18 cellular contexts compared by ENCODE assay signal in genomic region chr7:111081553-111081952, GRCh38. TPM values are rescaled to one million over a fixed set of nuclear protein-coding genes. Genes with fewer than 3 reads are reported as not detected.
DNase-seq lines count a peak whose midpoint lies in the region; ATAC-seq and TF ChIP-seq lines count a peak whose summit lies in the region.
"Had no signal": no experiment of that assay in that cellular context is flagged by ENCODE, and none has a peak within 500 bp of the region (broad histone marks: within the 10 kb centered on the region; RNA-seq: fewer than 3 reads in every experiment).

No MANE protein-coding gene starts in this region.

- TF ChIP-seq CTCF in MM.1S (IDR thresholded peaks at IDR 0.05; ENCODE audit: low read length) (no peak), smooth muscle cell (IDR thresholded peaks at IDR 0.05; ENCODE audit: borderline replicate concordance, insufficient read depth, poor library complexity, severe bottlenecking) (no peak)

- H3K9ac ChIP-seq in MM.1S (ENCODE audit: low read length) (no peak overlapping the region), smooth muscle cell (ENCODE audit: low read depth) (peak overlapping the region; percentile 75)
- H3K9ac ChIP-seq: BLaER1 treated with 17β-estradiol and CSF1 and Interleukin-3, amounts not matched to agents 10 nM and 100 nM had no signal

- H4K20me1 ChIP-seq in MM.1S (ENCODE audit: insufficient read depth, low read length): no peaks in the 10 kb centered on the region
- H4K20me1 ChIP-seq in smooth muscle cell (ENCODE audit: low read depth): no peaks in the 10 kb centered on the region
- H4K20me1 ChIP-seq: BLaER1 treated with 17β-estradiol and CSF1 and Interleukin-3, amounts not matched to agents 10 nM and 100 nM had no signal

- no peaks in the 10 kb centered on the region for H3K27me3 Mint-ChIP-seq in activated CD4-positive, alpha-beta T cell treated with anti-CD3 and anti-CD28 coated beads, Interleukin-2, amount 10 ng/mL, durations not matched to agents 7 days and 5 days
- no peaks in the 10 kb centered on the region for H3K27me3 Mint-ChIP-seq in activated naive CD8-positive, alpha-beta T cell
- H3K27me3 Mint-ChIP-seq: stimulated activated naive B cell treated with anti-CD40 and anti-IgM and Interleukin-4, amounts not matched to agents 10 μg/mL and 1 μg/mL and 100 μg/mL, for 72 hours had no signal

- H3K4me1 Mint-ChIP-seq in activated CD4-positive, alpha-beta T cell treated with anti-CD3 and anti-CD28 coated beads, Interleukin-2, amount 10 ng/mL, durations not matched to agents 7 days and 5 days: peaks cover 77% of the 10 kb centered on the region
- H3K4me1 Mint-ChIP-seq in activated naive CD8-positive, alpha-beta T cell (ENCODE audit: low read depth): peaks cover 80% of the 10 kb centered on the region

- H3K27me3 ChIP-seq in MM.1S (replicated peaks; ENCODE audit: insufficient read depth, low read length) (no peaks in the 10 kb centered on the region), smooth muscle cell (ENCODE audit: low read depth) (no peaks in the 10 kb centered on the region)
- H3K27me3 ChIP-seq: BLaER1 treated with 17β-estradiol and CSF1 and Interleukin-3, amounts not matched to agents 10 nM and 100 nM; foreskin keratinocyte; spleen; upper lobe of right lung had no signal

- H3K4me2 ChIP-seq in MM.1S (ENCODE audit: low read depth, low read length): peak overlapping the region; percentile 46; the same call in 1 of the 2 replicates
- H3K4me2 ChIP-seq in smooth muscle cell: no peak overlapping the region

- peaks cover 35% of the 10 kb centered on the region for H3K36me3 Mint-ChIP-seq in activated CD4-positive, alpha-beta T cell treated with anti-CD3 and anti-CD28 coated beads, Interleukin-2, amount 10 ng/mL, durations not matched to agents 7 days and 5 days (ENCODE audit: low read depth)
- H3K36me3 Mint-ChIP-seq in activated naive CD8-positive, alpha-beta T cell: peaks cover 5% of the 10 kb centered on the region

- DNase-seq in activated CD4-positive, alpha-beta T cell treated with anti-CD3 and anti-CD28 coated beads, Interleukin-2, amount 10 ng/mL, durations not matched to agents 7 days and 5 days: no peak
- DNase-seq in activated CD4-positive, alpha-beta T cell treated with anti-CD3 and anti-CD28 coated beads, Interleukin-2, amount 50 U/mL, for 1 hour: no peak
- DNase-seq in MM.1S: no peak
- DNase-seq in smooth muscle cell (lab: John Stamatoyannopoulos, UW; ENCODE audit: unreplicated experiment): no peak
- DNase-seq in putamen (ENCODE audit: low spot score): no peak
- no peak for DNase-seq in COR-L47 (lab: John Stamatoyannopoulos, UW)
- DNase-seq: amygdala; foreskin keratinocyte; NCI-H748 treated with DMSO at 0.1 percent for 48 hours; posterior cingulate gyrus; spleen; stimulated activated naive B cell treated with anti-CD40 and anti-IgM and Interleukin-4, amounts not matched to agents 10 μg/mL and 1 μg/mL and 100 μg/mL, for 72 hours; upper lobe of right lung had no signal

- CTCF ChIA-PET in activated CD4-positive, alpha-beta T cell treated with anti-CD3 and anti-CD28 coated beads, Interleukin-2, amount 10 ng/mL, durations not matched to agents 7 days and 5 days (lab: Charles Lee): interaction anchor here (1.0 kb wide), 1 partner anchor 55 kb away, joined by 3 read pairs; no protein-coding TSS in a partner anchor

- no peak for ATAC-seq in GM19324 (IDR thresholded peaks at IDR 0.05; ENCODE audit: low FRiP score, unreplicated experiment)
- ATAC-seq: foreskin keratinocyte; Panc1; stimulated activated naive B cell treated with anti-CD40 and anti-IgM and Interleukin-4, amounts not matched to agents 10 μg/mL and 1 μg/mL and 100 μg/mL, for 72 hours; upper lobe of right lung had no signal

- peak overlapping the region; percentile 57 for H3K4me3 Mint-ChIP-seq in activated CD4-positive, alpha-beta T cell treated with anti-CD3 and anti-CD28 coated beads, Interleukin-2, amount 10 ng/mL, durations not matched to agents 7 days and 5 days
- H3K4me3 Mint-ChIP-seq in activated naive CD8-positive, alpha-beta T cell: peak overlapping the region; percentile 75
- H3K4me3 Mint-ChIP-seq: stimulated activated naive B cell treated with anti-CD40 and anti-IgM and Interleukin-4, amounts not matched to agents 10 μg/mL and 1 μg/mL and 100 μg/mL, for 72 hours had no signal

- H3K4me3 ChIP-seq in MM.1S (ENCODE audit: low read length) (no peak overlapping the region), smooth muscle cell (no peak overlapping the region)
- H3K4me3 ChIP-seq: BLaER1 treated with 17β-estradiol and CSF1 and Interleukin-3, amounts not matched to agents 10 nM and 100 nM; spleen; upper lobe of right lung had no signal

- no peak overlapping the region for H2AFZ ChIP-seq in MM.1S (ENCODE audit: low read length)
- H2AFZ ChIP-seq in smooth muscle cell (ENCODE audit: low read depth): peak overlapping the region; percentile 54

- H3K4me1 ChIP-seq in MM.1S (ENCODE audit: low read length) (peaks cover 60% of the 10 kb centered on the region), smooth muscle cell (ENCODE audit: low read depth) (peaks cover 17% of the 10 kb centered on the region)
- H3K4me1 ChIP-seq: foreskin keratinocyte, upper lobe of right lung had no signal

- POLR2A ChIA-PET in activated CD4-positive, alpha-beta T cell treated with anti-CD3 and anti-CD28 coated beads, Interleukin-2, amount 10 ng/mL, durations not matched to agents 7 days and 5 days (lab: Charles Lee): no interaction called here

- H3K9me3 ChIP-seq in MM.1S (replicated peaks; ENCODE audit: insufficient read depth, low read length) (no peaks in the 10 kb centered on the region), smooth muscle cell (replicated peaks; ENCODE audit: low read depth) (no peaks in the 10 kb centered on the region)
- H3K9me3 ChIP-seq: spleen, upper lobe of right lung had no signal

- H3F3A ChIP-seq in MM.1S (ENCODE audit: insufficient read depth, low read length) (peaks cover 42% of the 10 kb centered on the region), smooth muscle cell (ENCODE audit: low read depth) (no peaks in the 10 kb centered on the region)

- H3K79me2 ChIP-seq in MM.1S (ENCODE audit: low read length) (no peaks in the 10 kb centered on the region), smooth muscle cell (ENCODE audit: low read depth) (no peaks in the 10 kb centered on the region)

- H3K27ac ChIP-seq in MM.1S (ENCODE audit: low read length) (peak overlapping the region; percentile 81; the same call in 1 of the 2 replicates), smooth muscle cell (ENCODE audit: low read depth) (peak overlapping the region; percentile 87)
- H3K27ac ChIP-seq: BLaER1 treated with 17β-estradiol and CSF1 and Interleukin-3, amounts not matched to agents 10 nM and 100 nM; foreskin keratinocyte; spleen; upper lobe of right lung had no signal

- 90% methylated on average over 3 of the region's 3 CpGs for WGBS in smooth muscle cell (ENCODE audit: low lambda C conversion rate)

- H3K27ac Mint-ChIP-seq in activated CD4-positive, alpha-beta T cell treated with anti-CD3 and anti-CD28 coated beads, Interleukin-2, amount 10 ng/mL, durations not matched to agents 7 days and 5 days: peak overlapping the region; percentile 91
- H3K27ac Mint-ChIP-seq in activated naive CD8-positive, alpha-beta T cell: peak overlapping the region; percentile 96
- H3K27ac Mint-ChIP-seq: stimulated activated naive B cell treated with anti-CD40 and anti-IgM and Interleukin-4, amounts not matched to agents 10 μg/mL and 1 μg/mL and 100 μg/mL, for 72 hours had no signal

- no peaks in the 10 kb centered on the region for H3K36me3 ChIP-seq in MM.1S (replicated peaks; ENCODE audit: insufficient read depth, low read length)
- H3K36me3 ChIP-seq in smooth muscle cell (ENCODE audit: low read depth): no peaks in the 10 kb centered on the region
- H3K36me3 ChIP-seq: BLaER1 treated with 17β-estradiol and CSF1 and Interleukin-3, amounts not matched to agents 10 nM and 100 nM; spleen; upper lobe of right lung had no signal

- no peaks in the 10 kb centered on the region for H3K9me2 ChIP-seq in MM.1S (replicated peaks; ENCODE audit: insufficient read depth, low read length)

- peaks cover 15% of the 10 kb centered on the region for H3K9me3 Mint-ChIP-seq in activated CD4-positive, alpha-beta T cell treated with anti-CD3 and anti-CD28 coated beads, Interleukin-2, amount 10 ng/mL, durations not matched to agents 7 days and 5 days
- H3K9me3 Mint-ChIP-seq in activated naive CD8-positive, alpha-beta T cell (ENCODE audit: low read depth): peaks cover 4% of the 10 kb centered on the region

RNA-seq across cellular contexts. Expression of gene LRRN3, which starts 9.4 kb away (rescaled TPM):
- 100 to 1,000 TPM; 211 to 262 TPM for total RNA-seq in activated CD4-positive, alpha-beta T cell treated with anti-CD3 and anti-CD28 coated beads, Interleukin-2, amount 10 ng/mL, durations not matched to agents 7 days and 5 days
- total RNA-seq in smooth muscle cell: 4.5 and 7.7 TPM in 2 replicates
- 2.5 and 5.8 TPM in 2 replicates for polyA plus RNA-seq in smooth muscle cell
- total RNA-seq: A172, foreskin keratinocyte had no signal
- polyA plus RNA-seq: foreskin keratinocyte had no signal

Comparison
In these comparisons a context has a peak if more than half of its experiments do, and no peak if none do; other contexts are left out.
1. RNA of gene LRRN3, which starts 9.4 kb away (total RNA-seq): 211 to 262 TPM in activated CD4-positive, alpha-beta T cell treated with anti-CD3 and anti-CD28 coated beads, Interleukin-2, amount 10 ng/mL, durations not matched to agents 7 days and 5 days; 4.5 to 7.7 TPM in smooth muscle cell; every median in the first group is over 10 times any median in the second.